ENCODE assay signal across 8 cellular contexts in the genomic region with DNA sequence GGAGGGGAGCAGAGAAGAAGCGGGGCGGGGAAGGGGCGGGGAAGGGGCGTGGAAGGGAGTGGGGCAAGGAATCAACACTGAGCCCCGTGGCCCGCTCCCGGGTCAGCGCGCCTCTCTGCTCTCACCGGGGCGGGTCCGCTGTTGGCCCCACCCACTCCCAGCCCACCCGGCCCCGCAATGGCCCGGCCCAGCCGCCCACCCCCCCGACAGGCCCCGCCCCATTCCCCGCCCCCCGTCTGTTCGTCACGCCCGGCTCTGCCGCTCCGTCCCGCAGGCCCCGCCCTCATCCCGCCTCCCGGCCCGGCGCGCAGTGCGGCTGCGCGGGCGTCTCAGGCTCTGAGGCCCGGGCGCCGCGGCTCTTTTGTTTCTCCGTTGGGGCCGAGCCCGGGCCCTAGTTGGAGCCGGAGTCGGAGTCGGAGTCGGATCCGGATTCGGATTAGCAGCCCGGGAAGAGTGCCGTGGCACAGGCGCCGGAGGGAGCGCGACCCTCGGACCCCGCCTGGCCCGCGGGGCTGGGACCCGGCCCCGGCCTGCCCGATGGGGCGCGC. TPM values are rescaled to one million over a fixed set of nuclear protein-coding genes. Genes with fewer than 3 reads are reported as not detected.
DNase-seq lines count a peak whose midpoint lies in the region; ATAC-seq and TF ChIP-seq lines count a peak whose summit lies in the region.

A gene (plus strand): TSS at position 310 of the 548 bp plus-strand sequence. CDS start 380 bp downstream, outside the sequence.

- TF ChIP-seq CTCF in NB4 (IDR thresholded peaks at IDR 0.05; ENCODE audit: low read depth, low read length) = no peak

- no peaks in the 10 kb centered on the region for H3K9me3 ChIP-seq in SK-N-MC (ENCODE audit: low read depth, low read length)

- peak within 1 kb of the TSS; percentile 95 for H3K9ac ChIP-seq in SK-N-MC (ENCODE audit: insufficient read length)

- peak within 1 kb of the TSS; percentile 79 for H3K4me3 Mint-ChIP-seq in activated naive CD4-positive, alpha-beta T cell treated with anti-CD3 and anti-CD28 coated beads for 36 hours

- H3K27ac Mint-ChIP-seq in activated naive CD4-positive, alpha-beta T cell treated with anti-CD3 and anti-CD28 coated beads for 36 hours = no peak within 1 kb of the TSS

- no peaks in the 10 kb centered on the region for H3K36me3 Mint-ChIP-seq in activated naive CD4-positive, alpha-beta T cell treated with anti-CD3 and anti-CD28 coated beads for 36 hours (ENCODE audit: low read depth)

- TF ChIP-seq POLR2A in NB4 (IDR thresholded peaks at IDR 0.05; ENCODE audit: extremely low read depth, insufficient read length) = peak; percentile 87

- peaks cover 13% of the 10 kb centered on the region; the same call in 1 of the 2 replicates for H3K36me3 ChIP-seq in SK-N-MC (ENCODE audit: insufficient read depth, low read length)

- peak; percentile 78 for ATAC-seq in HG02571 (IDR thresholded peaks at IDR 0.05; ENCODE audit: unreplicated experiment)

- peaks cover 1% of the 10 kb centered on the region for H3K9me3 Mint-ChIP-seq in activated naive CD4-positive, alpha-beta T cell treated with anti-CD3 and anti-CD28 coated beads for 36 hours

- H3K4me3 ChIP-seq in GM08714 (ENCODE audit: low read length) (peak within 1 kb of the TSS; percentile 69), NB4 (ENCODE audit: low read depth, low read length) (peak within 1 kb of the TSS; percentile 45), SK-N-MC (peak within 1 kb of the TSS; percentile 94)

- CTCF ChIA-PET in activated naive CD4-positive, alpha-beta T cell treated with anti-CD3 and anti-CD28 coated beads for 36 hours (lab: Charles Lee) = no interaction called here

- peaks cover 15% of the 10 kb centered on the region for H3K4me1 Mint-ChIP-seq in activated naive CD4-positive, alpha-beta T cell treated with anti-CD3 and anti-CD28 coated beads for 36 hours (ENCODE audit: low read depth)

- intact Hi-C loops in activated naive CD4-positive, alpha-beta T cell treated with anti-CD3 and anti-CD28 coated beads for 36 hours (cut with micrococcal nuclease) = loop anchor here (1.0 to 2.0 kb wide), 3 partner anchors 55 to 1023 kb away; a partner anchor contains a TSS

- H3K27me3 Mint-ChIP-seq in activated naive CD4-positive, alpha-beta T cell treated with anti-CD3 and anti-CD28 coated beads for 36 hours (ENCODE audit: low read depth) = no peaks in the 10 kb centered on the region

- DNase-seq in NB4 (ENCODE audit: low read depth) (peak; percentile 92), SK-N-MC (ENCODE audit: low read depth, low spot score) (peak; percentile 30), germinal center (ENCODE audit: low spot score) (peak; percentile 100), occipital lobe (lab: John Stamatoyannopoulos, UW) (peak; percentile 89), superior temporal gyrus (ENCODE audit: extremely low spot score) (peak; percentile 89)
- DNase-seq in activated naive CD4-positive, alpha-beta T cell treated with anti-CD3 and anti-CD28 coated beads for 36 hours = peak; percentile 91

- H3K27ac ChIP-seq in SK-N-MC = peak within 1 kb of the TSS; percentile 10; the same call in 1 of the 2 replicates

RNA-seq across cellular contexts. Expression of the gene that starts here (rescaled TPM):
- 10 to 100 TPM; 13.6 to 15.6 TPM for total RNA-seq in activated naive CD4-positive, alpha-beta T cell treated with anti-CD3 and anti-CD28 coated beads for 36 hours
- total RNA-seq in occipital lobe = 7.8 TPM

Comparison
In these comparisons a context has a peak if more than half of its experiments do, and no peak if none do; other contexts are left out.
1. Peak in every context shown above with its lines: DNase-seq, ATAC-seq, H3K4me3 ChIP-seq and H3K27ac ChIP-seq.
2. DNase-seq: peak in every context shown above with its lines; median percentile 100 in germinal center; 92 in NB4; 91 in activated naive CD4-positive, alpha-beta T cell treated with anti-CD3 and anti-CD28 coated beads for 36 hours; 89 in occipital lobe; 89 in superior temporal gyrus; 30 in SK-N-MC.